Comparison of ENCODE assay signal across 22 cellular contexts in the genomic region with DNA sequence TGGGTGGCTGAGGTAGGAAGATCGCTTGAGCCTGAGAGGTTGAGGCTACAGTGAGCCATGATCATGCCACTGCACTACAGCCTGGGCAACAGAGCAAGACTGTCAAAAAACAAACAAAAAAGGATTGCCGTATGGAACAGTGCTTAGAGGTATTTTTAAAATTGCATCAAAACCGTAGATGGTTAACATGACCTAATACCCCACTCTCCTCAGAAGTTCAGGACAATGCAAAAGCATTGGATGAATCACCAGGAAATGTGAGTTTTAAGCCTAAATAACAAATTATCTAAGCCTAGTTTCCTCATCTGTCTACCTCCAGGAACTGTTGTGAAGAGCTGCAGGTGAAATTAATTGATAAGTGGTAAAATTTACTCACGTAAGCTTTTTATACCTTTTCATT.
"Had no signal": no experiment of that assay in that cellular context is flagged by ENCODE, and none has a peak within 500 bp of the region (broad histone marks: within the 10 kb centered on the region; RNA-seq: fewer than 3 reads in every experiment).

No MANE protein-coding gene starts in this region.

- H3K27me3 ChIP-seq: cardiac muscle cell, right lobe of liver, testis, transverse colon had no signal

- H3K36me3 ChIP-seq: cardiac muscle cell, heart right ventricle, left ventricle myocardium inferior, right lobe of liver, transverse colon had no signal

- H3K4me1 ChIP-seq: heart right ventricle, left ventricle myocardium inferior, right lobe of liver, testis, transverse colon had no signal

- H3K27ac ChIP-seq: cardiac muscle cell, heart right ventricle, left ventricle myocardium inferior, right lobe of liver, testis, transverse colon, VCaP had no signal

- H3K9me3 ChIP-seq: heart right ventricle, left ventricle myocardium inferior, right lobe of liver, testis, transverse colon had no signal

- H3K4me3 ChIP-seq: cardiac muscle cell, coronary artery, heart right ventricle, left ventricle myocardium inferior, lung, right lobe of liver, testis, transverse colon had no signal

- ATAC-seq: activated naive CD4-positive, alpha-beta T cell treated with anti-CD3 and anti-CD28 coated beads, Interleukin-2, amount 50 U/mL, for 72 hours; activated T-cell treated with anti-CD3 and anti-CD28 coated beads, Interleukin-2, amount 50 U/mL, for 72 hours; esophagus mucosa; heart right ventricle; natural killer cell treated with Interleukin-12 subunit alpha and Interleukin-12 subunit beta and Interleukin-15 and Interleukin-18, amount 100 ng/mL, for 72 hours; right lobe of liver; stimulated activated naive CD8-positive, alpha-beta T cell treated with anti-CD3 and anti-CD28 coated beads, Interleukin-15, Interleukin-2, amounts not matched to agents 100 U/mL and 50 U/mL, for 24 hours had no signal

- DNase-seq: activated CD4-positive, alpha-beta T cell treated with anti-CD3 and anti-CD28 coated beads for 4 hours; activated CD4-positive, alpha-beta T cell treated with anti-CD3 and anti-CD28 coated beads, Interleukin-2, amount 50 U/mL, for 4 hours; activated naive CD4-positive, alpha-beta T cell; activated T-cell treated with anti-CD3 and anti-CD28 coated beads for 4 hours; activated T-cell treated with anti-CD3 and anti-CD28 coated beads, Interleukin-2, amount 50 U/mL, for 72 hours; cerebellar nuclear complex; foreskin melanocyte; heart right ventricle; left ventricle myocardium inferior; mesendoderm; right lobe of liver; stimulated activated CD4-positive, alpha-beta T cell treated with anti-CD3 and anti-CD28 coated beads, Interleukin-2, amount 100 ng/mL, for 48 hours; stimulated activated naive CD8-positive, alpha-beta T cell treated with anti-CD3 and anti-CD28 coated beads, Interleukin-15, Interleukin-2, amounts not matched to agents 100 U/mL and 50 U/mL, for 24 hours; testis; transverse colon had no signal
